In genomic region chr13:101514695-101515275, GRCh38 we compare ENCODE assay signal across 8 cellular contexts.
DNase-seq lines count a peak whose midpoint lies in the region; ATAC-seq and TF ChIP-seq lines count a peak whose summit lies in the region.

No MANE protein-coding gene starts in this region.

- no peaks in the 10 kb centered on the region for H3K4me1 ChIP-seq in CD4-positive, CD25-positive, alpha-beta regulatory T cell (ENCODE audit: control insufficient read depth, insufficient read depth, low read length, poor library complexity, severe bottlenecking)
- H3K4me1 ChIP-seq in PC-3 (ENCODE audit: insufficient read depth, low read length), result peaks cover 60% of the 10 kb centered on the region

- peaks cover 2% of the 10 kb centered on the region for H3K27me3 ChIP-seq in CD4-positive, CD25-positive, alpha-beta regulatory T cell (ENCODE audit: control insufficient read depth, insufficient read depth, low read length)
- H3K27me3 ChIP-seq in PC-3 (ENCODE audit: low read length), result no peaks in the 10 kb centered on the region

- H4K20me1 ChIP-seq in PC-3 (ENCODE audit: low read length), result no peaks in the 10 kb centered on the region

- intact Hi-C loops in PC-3 (cut with micrococcal nuclease), result loop anchor here (1.0 to 5.0 kb wide), 7 partner anchors 58 to 370 kb away; partner anchors contain the start of genes ITGBL1 and NALCN

- CTCF ChIA-PET in PC-3 (lab: Charles Lee), result interaction anchor here (0.6 to 0.7 kb wide), 2 partner anchors 216 to 369 kb away, joined by 3 read pairs; no protein-coding TSS in a partner anchor

- no peaks in the 10 kb centered on the region for H3K9me2 ChIP-seq in PC-3 (replicated peaks; ENCODE audit: low read length)

- H3K27me3 Mint-ChIP-seq in CD4-positive, CD25-positive, alpha-beta regulatory T cell, result peaks cover 13% of the 10 kb centered on the region

- DNase-seq in CD4-positive, CD25-positive, alpha-beta regulatory T cell, result peak in 2 of 3 donors; percentile 22 to 57
- DNase-seq in PC-3, result peak; percentile 75
- DNase-seq in dermis microvascular lymphatic vessel endothelial cell (ENCODE audit: low read depth in 2 of 2), result peak; percentile 75 to 85
- DNase-seq in midbrain (lab: John Stamatoyannopoulos, UW), result peak; percentile 43
- DNase-seq in T1000 (lab: John Stamatoyannopoulos, UW), result no peak

- TF ChIP-seq CTCF in PC-3 (conservative IDR thresholded peaks at IDR 0.05; ENCODE audit: low read depth, low read length), result peak; percentile 77

- peaks cover 2 to 18% (median 4%) of the 10 kb centered on the region in 4 donors for H3K4me1 Mint-ChIP-seq in CD4-positive, CD25-positive, alpha-beta regulatory T cell

- no TSS peak for BruUV-seq in PC-3 (replicated peaks; lab: Mats Ljungman, UMichigan)

- H3F3A ChIP-seq in PC-3 (ENCODE audit: low read length, unreplicated experiment), result no peaks in the 10 kb centered on the region

- H3K27ac ChIP-seq in CD4-positive, CD25-positive, alpha-beta regulatory T cell (ENCODE audit: insufficient read depth, low read length, poor library complexity, severe bottlenecking), result no peak overlapping the region
- no peak overlapping the region for H3K27ac ChIP-seq in PC-3 (ENCODE audit: low read length)

- H3K27ac Mint-ChIP-seq in CD4-positive, CD25-positive, alpha-beta regulatory T cell, result no peak overlapping the region

- ATAC-seq in CD4-positive, CD25-positive, alpha-beta regulatory T cell (ENCODE audit: low read depth in 2 of 2), result no peak
- ATAC-seq in GM18867 (IDR thresholded peaks at IDR 0.05; ENCODE audit: unreplicated experiment) (peak; percentile 69), PC-3 (peak; percentile 38), GM21381 (IDR thresholded peaks at IDR 0.05; ENCODE audit: unreplicated experiment) (no peak)

- no peaks in the 10 kb centered on the region for H3K36me3 ChIP-seq in CD4-positive, CD25-positive, alpha-beta regulatory T cell (ENCODE audit: control insufficient read depth, insufficient read depth, low read length)
- H3K36me3 ChIP-seq in PC-3 (ENCODE audit: low read depth, low read length), result no peaks in the 10 kb centered on the region

- no peak for TF ChIP-seq EP300 in Ishikawa (IDR thresholded peaks at IDR 0.05; ENCODE audit: borderline replicate concordance)

- H3K9me3 Mint-ChIP-seq in CD4-positive, CD25-positive, alpha-beta regulatory T cell, result peaks cover 0 to 3% (median 1%) of the 10 kb centered on the region in 7 donors

- no peak overlapping the region for H3K4me3 ChIP-seq in CD4-positive, CD25-positive, alpha-beta regulatory T cell (ENCODE audit: low read depth, low read length)
- no peak overlapping the region for H3K4me3 ChIP-seq in PC-3 (ENCODE audit: low read length)

- H3K9ac ChIP-seq in PC-3 (ENCODE audit: low read length), result no peak overlapping the region

- POLR2A ChIA-PET in PC-3 (lab: Charles Lee; ENCODE audit: unreplicated experiment), result no interaction called here

- 0 out of 2 replicates have a peak overlapping the region, but pooled peaks have one; percentile 9 for H3K4me2 ChIP-seq in PC-3 (ENCODE audit: low read length)

- no peak overlapping the region for H2AFZ ChIP-seq in PC-3 (ENCODE audit: low read length)

- no peak overlapping the region for H3K4me3 Mint-ChIP-seq in CD4-positive, CD25-positive, alpha-beta regulatory T cell

- TF ChIP-seq RAD21 in Ishikawa (IDR thresholded peaks at IDR 0.05; ENCODE audit: low read depth), result peak; percentile 56

- no peaks in the 10 kb centered on the region for H3K9me3 ChIP-seq in CD4-positive, CD25-positive, alpha-beta regulatory T cell (ENCODE audit: control insufficient read depth in 2 of 2, low read length in 2 of 2)
- no peaks in the 10 kb centered on the region for H3K9me3 ChIP-seq in PC-3 (ENCODE audit: low read length)

- peaks cover 86% of the 10 kb centered on the region for H3K79me2 ChIP-seq in PC-3 (ENCODE audit: low read length)

- no peaks in the 10 kb centered on the region for H3K36me3 Mint-ChIP-seq in CD4-positive, CD25-positive, alpha-beta regulatory T cell

TF ChIP-seq in Ishikawa, 13 proteins besides CTCF, POLR2A, EP300 and RAD21:
- TF ChIP-seq NFIC (IDR thresholded peaks at IDR 0.05), result no peak
- no peak for TF ChIP-seq TCF12 (IDR thresholded peaks at IDR 0.05; ENCODE audit: low read depth)
- TF ChIP-seq CEBPB (IDR thresholded peaks at IDR 0.05), result no peak
- no peak for TF ChIP-seq MAX (IDR thresholded peaks at IDR 0.05)
- no peak for TF ChIP-seq CREB1 (IDR thresholded peaks at IDR 0.05; ENCODE audit: low read depth)
- TF ChIP-seq REST (IDR thresholded peaks at IDR 0.05; ENCODE audit: low read depth), result no peak
- no peak for TF ChIP-seq USF1 (IDR thresholded peaks at IDR 0.05)
- TF ChIP-seq YY1 (IDR thresholded peaks at IDR 0.05; ENCODE audit: low read depth), result no peak
- no peak for TF ChIP-seq ZBTB7A (IDR thresholded peaks at IDR 0.05; ENCODE audit: low read depth)
- TF ChIP-seq FOXM1 (IDR thresholded peaks at IDR 0.05; ENCODE audit: borderline replicate concordance, low read depth), result no peak
- TF ChIP-seq TEAD4 (IDR thresholded peaks at IDR 0.05), result no peak
- no peak for TF ChIP-seq TAF1 (IDR thresholded peaks at IDR 0.05; ENCODE audit: low read depth)
- TF ChIP-seq EGR1 (IDR thresholded peaks at IDR 0.05), result no peak

Comparison
In these comparisons a context has a peak if more than half of its experiments do, and no peak if none do; other contexts are left out.
1. ATAC-seq: peak in GM18867 (single experiment) and PC-3 (single experiment); none in CD4-positive, CD25-positive, alpha-beta regulatory T cell (0 of 2) and GM21381 (single experiment).